11 cellular contexts compared by ENCODE assay signal in the genomic region with DNA sequence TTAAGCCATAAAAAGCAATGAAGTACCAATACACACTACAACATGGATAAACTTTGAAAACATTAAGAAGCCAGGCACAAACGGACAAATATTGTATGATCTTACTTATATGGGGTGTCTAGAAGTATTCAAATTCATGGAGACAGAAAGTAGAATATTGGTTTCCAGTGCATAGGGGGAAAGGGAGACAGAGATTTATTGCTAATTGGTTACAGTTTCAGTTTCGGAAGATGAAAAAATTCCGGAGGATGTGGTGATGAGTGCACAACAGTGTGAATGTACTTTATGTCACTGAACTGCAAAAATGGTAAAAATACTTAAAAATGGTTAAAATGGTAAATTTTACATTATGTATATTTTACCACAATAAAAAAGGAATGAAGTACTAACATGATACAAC. TPM values are rescaled to one million over a fixed set of nuclear protein-coding genes. Genes with fewer than 3 reads are reported as not detected.
DNase-seq lines count a peak whose midpoint lies in the region; ATAC-seq, FAIRE-seq and TF ChIP-seq lines count a peak whose summit lies in the region.
"Had no signal": no experiment of that assay in that cellular context is flagged by ENCODE, and none has a peak within 500 bp of the region (broad histone marks: within the 10 kb centered on the region; RNA-seq: fewer than 3 reads in every experiment).

No MANE protein-coding gene starts in this region.

- POLR2A ChIA-PET in activated CD4-positive, alpha-beta memory T cell treated with anti-CD3 and anti-CD28 coated beads, Interleukin-2, amount 10 ng/mL, durations not matched to agents 7 days and 5 days (lab: Charles Lee), result no interaction called here

- peak overlapping the region; percentile 55 for H3K27ac Mint-ChIP-seq in activated CD4-positive, alpha-beta memory T cell treated with anti-CD3 and anti-CD28 coated beads, Interleukin-2, amount 10 ng/mL, durations not matched to agents 7 days and 5 days

- H3K4me1 ChIP-seq in pancreas (peaks cover 0 to 3% (median 0%) of the 10 kb centered on the region in 3 donors), left lung (no peaks in the 10 kb centered on the region)
- H3K4me1 ChIP-seq: BLaER1 had no signal

- H3K36me3 ChIP-seq in pancreas (no peaks in the 10 kb centered on the region), left lung (no peaks in the 10 kb centered on the region)
- H3K36me3 ChIP-seq: BLaER1, heart right ventricle had no signal

- ATAC-seq in GM18868 (IDR thresholded peaks at IDR 0.05; ENCODE audit: unreplicated experiment) (peak; percentile 51), HG02870 (IDR thresholded peaks at IDR 0.05; ENCODE audit: unreplicated experiment) (peak; percentile 38), pancreas (no peak), left lung (no peak), left lobe of liver (no peak)
- ATAC-seq: heart right ventricle had no signal

- H3K4me3 ChIP-seq in pancreas (no peak overlapping the region), left lung (no peak overlapping the region)
- H3K4me3 ChIP-seq: BLaER1, heart right ventricle had no signal

- H3K27me3 ChIP-seq in pancreas (no peaks in the 10 kb centered on the region), left lung (no peaks in the 10 kb centered on the region)
- H3K27me3 ChIP-seq: BLaER1 had no signal

- no peak for DNase-seq in activated CD4-positive, alpha-beta memory T cell treated with anti-CD3 and anti-CD28 coated beads, Interleukin-2, amount 10 ng/mL, durations not matched to agents 7 days and 5 days
- no peak for DNase-seq in pancreas
- DNase-seq in NCI-H2029 (lab: John Stamatoyannopoulos, UW), result no peak
- DNase-seq in left lung, result no peak
- DNase-seq in left lobe of liver (ENCODE audit: low spot score), result no peak
- DNase-seq: heart right ventricle had no signal

- FAIRE-seq in A204.1 (lab: Jason Lieb, UNC) (peak; percentile 30), pancreas (lab: Jason Lieb, UNC) (no peak)
- FAIRE-seq: colon had no signal

- H3K9me3 Mint-ChIP-seq in activated CD4-positive, alpha-beta memory T cell treated with anti-CD3 and anti-CD28 coated beads, Interleukin-2, amount 10 ng/mL, durations not matched to agents 7 days and 5 days, result no peaks in the 10 kb centered on the region

- H3K4me3 Mint-ChIP-seq in activated CD4-positive, alpha-beta memory T cell treated with anti-CD3 and anti-CD28 coated beads, Interleukin-2, amount 10 ng/mL, durations not matched to agents 7 days and 5 days, result no peak overlapping the region

- CTCF ChIA-PET in activated CD4-positive, alpha-beta memory T cell treated with anti-CD3 and anti-CD28 coated beads, Interleukin-2, amount 10 ng/mL, durations not matched to agents 7 days and 5 days (lab: Charles Lee), result no interaction called here

- H3K4me1 Mint-ChIP-seq in activated CD4-positive, alpha-beta memory T cell treated with anti-CD3 and anti-CD28 coated beads, Interleukin-2, amount 10 ng/mL, durations not matched to agents 7 days and 5 days, result peaks cover 36% of the 10 kb centered on the region

- intact Hi-C loops in pancreas (cut with DNase I), result no loop called here
- intact Hi-C loops in left lung (cut with DNase I), result no loop called here

- TF ChIP-seq CTCF in pancreas (IDR thresholded peaks at IDR 0.05) (no peak), left lung (IDR thresholded peaks at IDR 0.05) (no peak)

- H3K27ac ChIP-seq in pancreas (no peak overlapping the region), left lung (no peak overlapping the region)
- H3K27ac ChIP-seq: BLaER1, heart right ventricle had no signal

- no peaks in the 10 kb centered on the region for H3K36me3 Mint-ChIP-seq in activated CD4-positive, alpha-beta memory T cell treated with anti-CD3 and anti-CD28 coated beads, Interleukin-2, amount 10 ng/mL, durations not matched to agents 7 days and 5 days (ENCODE audit: low read depth)

- no peaks in the 10 kb centered on the region for H3K9me3 ChIP-seq in pancreas
- H3K9me3 ChIP-seq in left lung, result no peaks in the 10 kb centered on the region
- H3K9me3 ChIP-seq: BLaER1, heart right ventricle had no signal

- no peaks in the 10 kb centered on the region for H3K27me3 Mint-ChIP-seq in activated CD4-positive, alpha-beta memory T cell treated with anti-CD3 and anti-CD28 coated beads, Interleukin-2, amount 10 ng/mL, durations not matched to agents 7 days and 5 days

- WGBS in pancreas, 2 donors, result 75 to 86% methylated on average over 3 of the region's 3 CpGs

RNA-seq across cellular contexts. Expression of gene PRDX4, which starts 5.1 kb away (rescaled TPM):
- total RNA-seq in activated CD4-positive, alpha-beta memory T cell treated with anti-CD3 and anti-CD28 coated beads, Interleukin-2, amount 10 ng/mL, durations not matched to agents 7 days and 5 days, result 10 to 100 TPM; 34.8 to 35.0 TPM
- total RNA-seq in pancreas (100 to 1,000 TPM; 128 to 222 (median 179) TPM), left lung (100 to 1,000 TPM in 1 of 2 donors, 10 to 100 TPM in 1; 92.8 to 115 TPM), left lobe of liver (166 TPM)
- polyA plus RNA-seq in pancreas, result 100 to 1,000 TPM in 1 of 2 donors, 10 to 100 TPM in 1; 48.4 to 119 TPM

Comparison
In these comparisons a context has a peak if more than half of its experiments do, and no peak if none do; other contexts are left out.
1. ATAC-seq: peak in GM18868 (single experiment) and HG02870 (single experiment); none in pancreas (0 of 4), left lung (single experiment) and left lobe of liver (single experiment).